ENCODE assay signal across 1 cellular context in the genomic region with DNA sequence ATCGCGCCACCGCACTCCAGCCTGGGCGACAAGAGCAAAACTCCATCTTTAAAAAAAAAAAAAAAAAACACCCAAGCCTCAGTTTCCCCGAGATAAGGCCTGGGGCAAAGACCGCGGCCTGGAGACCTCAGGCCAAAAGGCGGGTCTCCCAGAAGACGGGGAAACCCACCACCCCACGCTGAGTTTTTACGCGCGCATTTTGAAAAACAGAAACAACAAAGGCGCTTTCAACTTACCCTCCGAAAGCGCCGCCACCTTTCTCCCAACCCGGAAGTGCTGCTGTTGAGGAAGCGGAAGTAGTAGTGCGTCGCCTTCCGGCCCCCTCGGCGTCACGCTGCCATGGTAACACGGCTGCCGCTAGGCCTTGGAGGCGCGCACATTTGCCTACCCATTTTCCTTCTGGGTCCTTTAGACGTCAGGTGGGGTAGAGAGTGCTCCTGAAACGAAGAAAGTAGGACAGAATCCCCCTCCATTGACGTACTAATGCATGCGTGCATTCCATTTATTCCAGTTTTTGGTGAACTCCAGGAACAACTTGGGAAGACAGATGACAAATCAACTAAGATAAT.
TF ChIP-seq lines count a peak whose summit lies in the region.

A gene with protein sequence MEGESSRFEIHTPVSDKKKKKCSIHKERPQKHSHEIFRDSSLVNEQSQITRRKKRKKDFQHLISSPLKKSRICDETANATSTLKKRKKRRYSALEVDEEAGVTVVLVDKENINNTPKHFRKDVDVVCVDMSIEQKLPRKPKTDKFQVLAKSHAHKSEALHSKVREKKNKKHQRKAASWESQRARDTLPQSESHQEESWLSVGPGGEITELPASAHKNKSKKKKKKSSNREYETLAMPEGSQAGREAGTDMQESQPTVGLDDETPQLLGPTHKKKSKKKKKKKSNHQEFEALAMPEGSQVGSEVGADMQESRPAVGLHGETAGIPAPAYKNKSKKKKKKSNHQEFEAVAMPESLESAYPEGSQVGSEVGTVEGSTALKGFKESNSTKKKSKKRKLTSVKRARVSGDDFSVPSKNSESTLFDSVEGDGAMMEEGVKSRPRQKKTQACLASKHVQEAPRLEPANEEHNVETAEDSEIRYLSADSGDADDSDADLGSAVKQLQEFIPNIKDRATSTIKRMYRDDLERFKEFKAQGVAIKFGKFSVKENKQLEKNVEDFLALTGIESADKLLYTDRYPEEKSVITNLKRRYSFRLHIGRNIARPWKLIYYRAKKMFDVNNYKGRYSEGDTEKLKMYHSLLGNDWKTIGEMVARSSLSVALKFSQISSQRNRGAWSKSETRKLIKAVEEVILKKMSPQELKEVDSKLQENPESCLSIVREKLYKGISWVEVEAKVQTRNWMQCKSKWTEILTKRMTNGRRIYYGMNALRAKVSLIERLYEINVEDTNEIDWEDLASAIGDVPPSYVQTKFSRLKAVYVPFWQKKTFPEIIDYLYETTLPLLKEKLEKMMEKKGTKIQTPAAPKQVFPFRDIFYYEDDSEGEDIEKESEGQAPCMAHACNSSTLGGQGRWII (minus strand): TSS at position 287 of the 569 bp plus-strand sequence. CDS start 4,019 bp downstream, outside the sequence.

TF ChIP-seq in K562, 482 proteins besides CTCF, POLR2A, EP300 and RAD21 (continued from another document and continues in another):
- TF ChIP-seq, protein P1, sequence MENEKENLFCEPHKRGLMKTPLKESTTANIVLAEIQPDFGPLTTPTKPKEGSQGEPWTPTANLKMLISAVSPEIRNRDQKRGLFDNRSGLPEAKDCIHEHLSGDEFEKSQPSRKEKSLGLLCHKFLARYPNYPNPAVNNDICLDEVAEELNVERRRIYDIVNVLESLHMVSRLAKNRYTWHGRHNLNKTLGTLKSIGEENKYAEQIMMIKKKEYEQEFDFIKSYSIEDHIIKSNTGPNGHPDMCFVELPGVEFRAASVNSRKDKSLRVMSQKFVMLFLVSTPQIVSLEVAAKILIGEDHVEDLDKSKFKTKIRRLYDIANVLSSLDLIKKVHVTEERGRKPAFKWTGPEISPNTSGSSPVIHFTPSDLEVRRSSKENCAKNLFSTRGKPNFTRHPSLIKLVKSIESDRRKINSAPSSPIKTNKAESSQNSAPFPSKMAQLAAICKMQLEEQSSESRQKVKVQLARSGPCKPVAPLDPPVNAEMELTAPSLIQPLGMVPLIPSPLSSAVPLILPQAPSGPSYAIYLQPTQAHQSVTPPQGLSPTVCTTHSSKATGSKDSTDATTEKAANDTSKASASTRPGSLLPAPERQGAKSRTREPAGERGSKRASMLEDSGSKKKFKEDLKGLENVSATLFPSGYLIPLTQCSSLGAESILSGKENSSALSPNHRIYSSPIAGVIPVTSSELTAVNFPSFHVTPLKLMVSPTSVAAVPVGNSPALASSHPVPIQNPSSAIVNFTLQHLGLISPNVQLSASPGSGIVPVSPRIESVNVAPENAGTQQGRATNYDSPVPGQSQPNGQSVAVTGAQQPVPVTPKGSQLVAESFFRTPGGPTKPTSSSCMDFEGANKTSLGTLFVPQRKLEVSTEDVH (IDR thresholded peaks at IDR 0.05; ENCODE audit: low read depth, partially characterized antibody) = peak; percentile 98
- peak; percentile 52; the same call in 1 of the 2 replicates for TF ChIP-seq PKNOX1 (IDR thresholded peaks at IDR 0.05)
- TF ChIP-seq HDAC3 (IDR thresholded peaks at IDR 0.05; ENCODE audit: borderline replicate concordance, partially characterized antibody) = no peak
- no peak; a peak in 1 of 4 replicates for TF ChIP-seq SIX5 (IDR thresholded peaks at IDR 0.05; ENCODE audit: borderline replicate concordance in 1 of 2, insufficient read depth in 1 of 2, low read depth in 1 of 2, low read length in 2 of 2)
- peak; percentile 96 for TF ChIP-seq SAP30 (IDR thresholded peaks at IDR 0.05; ENCODE audit: borderline replicate concordance, insufficient read depth, low read depth, low read length, poor library complexity, severe bottlenecking)
- TF ChIP-seq C11orf30 (IDR thresholded peaks at IDR 0.05; ENCODE audit: low read depth) = peak; percentile 66; the same call in 1 of the 2 replicates
- peak; percentile 84 for TF ChIP-seq TAF1 (IDR thresholded peaks at IDR 0.05; ENCODE audit: control insufficient read depth, extremely low read depth, insufficient read depth, low read length, severe bottlenecking)
- TF ChIP-seq, protein P2, sequence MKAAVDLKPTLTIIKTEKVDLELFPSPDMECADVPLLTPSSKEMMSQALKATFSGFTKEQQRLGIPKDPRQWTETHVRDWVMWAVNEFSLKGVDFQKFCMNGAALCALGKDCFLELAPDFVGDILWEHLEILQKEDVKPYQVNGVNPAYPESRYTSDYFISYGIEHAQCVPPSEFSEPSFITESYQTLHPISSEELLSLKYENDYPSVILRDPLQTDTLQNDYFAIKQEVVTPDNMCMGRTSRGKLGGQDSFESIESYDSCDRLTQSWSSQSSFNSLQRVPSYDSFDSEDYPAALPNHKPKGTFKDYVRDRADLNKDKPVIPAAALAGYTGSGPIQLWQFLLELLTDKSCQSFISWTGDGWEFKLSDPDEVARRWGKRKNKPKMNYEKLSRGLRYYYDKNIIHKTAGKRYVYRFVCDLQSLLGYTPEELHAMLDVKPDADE (conservative IDR thresholded peaks at IDR 0.05; ENCODE audit: control insufficient read depth, low read depth, low read length) = peak; percentile 84
- TF ChIP-seq FOSL1 (tag; conservative IDR thresholded peaks at IDR 0.05) = 0 out of 2 replicates have a peak, but pooled peaks have one; percentile 24
- TF ChIP-seq MTA3 (IDR thresholded peaks at IDR 0.05; ENCODE audit: borderline replicate concordance) = no peak
- TF ChIP-seq NCOA4 (IDR thresholded peaks at IDR 0.05; ENCODE audit: partially characterized antibody) = no peak
- TF ChIP-seq, protein P3, sequence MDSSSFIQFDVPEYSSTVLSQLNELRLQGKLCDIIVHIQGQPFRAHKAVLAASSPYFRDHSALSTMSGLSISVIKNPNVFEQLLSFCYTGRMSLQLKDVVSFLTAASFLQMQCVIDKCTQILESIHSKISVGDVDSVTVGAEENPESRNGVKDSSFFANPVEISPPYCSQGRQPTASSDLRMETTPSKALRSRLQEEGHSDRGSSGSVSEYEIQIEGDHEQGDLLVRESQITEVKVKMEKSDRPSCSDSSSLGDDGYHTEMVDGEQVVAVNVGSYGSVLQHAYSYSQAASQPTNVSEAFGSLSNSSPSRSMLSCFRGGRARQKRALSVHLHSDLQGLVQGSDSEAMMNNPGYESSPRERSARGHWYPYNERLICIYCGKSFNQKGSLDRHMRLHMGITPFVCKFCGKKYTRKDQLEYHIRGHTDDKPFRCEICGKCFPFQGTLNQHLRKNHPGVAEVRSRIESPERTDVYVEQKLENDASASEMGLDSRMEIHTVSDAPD (CRISPR knock-in tag; IDR thresholded peaks at IDR 0.05) = no peak
- peak; percentile 93 for TF ChIP-seq NR2C2 (CRISPR knock-in tag; IDR thresholded peaks at IDR 0.05)
- peak; percentile 98 for TF ChIP-seq NR2C2 (tag; IDR thresholded peaks at IDR 0.05)
- peak; percentile 97 for TF ChIP-seq GABPA (tag; conservative IDR thresholded peaks at IDR 0.05; ENCODE audit: low read depth)
- TF ChIP-seq, protein P4, sequence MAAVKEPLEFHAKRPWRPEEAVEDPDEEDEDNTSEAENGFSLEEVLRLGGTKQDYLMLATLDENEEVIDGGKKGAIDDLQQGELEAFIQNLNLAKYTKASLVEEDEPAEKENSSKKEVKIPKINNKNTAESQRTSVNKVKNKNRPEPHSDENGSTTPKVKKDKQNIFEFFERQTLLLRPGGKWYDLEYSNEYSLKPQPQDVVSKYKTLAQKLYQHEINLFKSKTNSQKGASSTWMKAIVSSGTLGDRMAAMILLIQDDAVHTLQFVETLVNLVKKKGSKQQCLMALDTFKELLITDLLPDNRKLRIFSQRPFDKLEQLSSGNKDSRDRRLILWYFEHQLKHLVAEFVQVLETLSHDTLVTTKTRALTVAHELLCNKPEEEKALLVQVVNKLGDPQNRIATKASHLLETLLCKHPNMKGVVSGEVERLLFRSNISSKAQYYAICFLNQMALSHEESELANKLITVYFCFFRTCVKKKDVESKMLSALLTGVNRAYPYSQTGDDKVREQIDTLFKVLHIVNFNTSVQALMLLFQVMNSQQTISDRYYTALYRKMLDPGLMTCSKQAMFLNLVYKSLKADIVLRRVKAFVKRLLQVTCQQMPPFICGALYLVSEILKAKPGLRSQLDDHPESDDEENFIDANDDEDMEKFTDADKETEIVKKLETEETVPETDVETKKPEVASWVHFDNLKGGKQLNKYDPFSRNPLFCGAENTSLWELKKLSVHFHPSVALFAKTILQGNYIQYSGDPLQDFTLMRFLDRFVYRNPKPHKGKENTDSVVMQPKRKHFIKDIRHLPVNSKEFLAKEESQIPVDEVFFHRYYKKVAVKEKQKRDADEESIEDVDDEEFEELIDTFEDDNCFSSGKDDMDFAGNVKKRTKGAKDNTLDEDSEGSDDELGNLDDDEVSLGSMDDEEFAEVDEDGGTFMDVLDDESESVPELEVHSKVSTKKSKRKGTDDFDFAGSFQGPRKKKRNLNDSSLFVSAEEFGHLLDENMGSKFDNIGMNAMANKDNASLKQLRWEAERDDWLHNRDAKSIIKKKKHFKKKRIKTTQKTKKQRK (IDR thresholded peaks at IDR 0.05; ENCODE audit: borderline replicate concordance, low read depth, low read length) = no peak
- TF ChIP-seq NFRKB (IDR thresholded peaks at IDR 0.05; ENCODE audit: low read depth) = peak; percentile 64
- TF ChIP-seq, protein P5, sequence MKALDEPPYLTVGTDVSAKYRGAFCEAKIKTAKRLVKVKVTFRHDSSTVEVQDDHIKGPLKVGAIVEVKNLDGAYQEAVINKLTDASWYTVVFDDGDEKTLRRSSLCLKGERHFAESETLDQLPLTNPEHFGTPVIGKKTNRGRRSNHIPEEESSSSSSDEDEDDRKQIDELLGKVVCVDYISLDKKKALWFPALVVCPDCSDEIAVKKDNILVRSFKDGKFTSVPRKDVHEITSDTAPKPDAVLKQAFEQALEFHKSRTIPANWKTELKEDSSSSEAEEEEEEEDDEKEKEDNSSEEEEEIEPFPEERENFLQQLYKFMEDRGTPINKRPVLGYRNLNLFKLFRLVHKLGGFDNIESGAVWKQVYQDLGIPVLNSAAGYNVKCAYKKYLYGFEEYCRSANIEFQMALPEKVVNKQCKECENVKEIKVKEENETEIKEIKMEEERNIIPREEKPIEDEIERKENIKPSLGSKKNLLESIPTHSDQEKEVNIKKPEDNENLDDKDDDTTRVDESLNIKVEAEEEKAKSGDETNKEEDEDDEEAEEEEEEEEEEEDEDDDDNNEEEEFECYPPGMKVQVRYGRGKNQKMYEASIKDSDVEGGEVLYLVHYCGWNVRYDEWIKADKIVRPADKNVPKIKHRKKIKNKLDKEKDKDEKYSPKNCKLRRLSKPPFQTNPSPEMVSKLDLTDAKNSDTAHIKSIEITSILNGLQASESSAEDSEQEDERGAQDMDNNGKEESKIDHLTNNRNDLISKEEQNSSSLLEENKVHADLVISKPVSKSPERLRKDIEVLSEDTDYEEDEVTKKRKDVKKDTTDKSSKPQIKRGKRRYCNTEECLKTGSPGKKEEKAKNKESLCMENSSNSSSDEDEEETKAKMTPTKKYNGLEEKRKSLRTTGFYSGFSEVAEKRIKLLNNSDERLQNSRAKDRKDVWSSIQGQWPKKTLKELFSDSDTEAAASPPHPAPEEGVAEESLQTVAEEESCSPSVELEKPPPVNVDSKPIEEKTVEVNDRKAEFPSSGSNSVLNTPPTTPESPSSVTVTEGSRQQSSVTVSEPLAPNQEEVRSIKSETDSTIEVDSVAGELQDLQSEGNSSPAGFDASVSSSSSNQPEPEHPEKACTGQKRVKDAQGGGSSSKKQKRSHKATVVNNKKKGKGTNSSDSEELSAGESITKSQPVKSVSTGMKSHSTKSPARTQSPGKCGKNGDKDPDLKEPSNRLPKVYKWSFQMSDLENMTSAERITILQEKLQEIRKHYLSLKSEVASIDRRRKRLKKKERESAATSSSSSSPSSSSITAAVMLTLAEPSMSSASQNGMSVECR (CRISPR knock-in tag; IDR thresholded peaks at IDR 0.05) = peak; percentile 96
- peak; percentile 40 for TF ChIP-seq RB1 (IDR thresholded peaks at IDR 0.05; ENCODE audit: low read depth)
- no peak for TF ChIP-seq SOX6 (IDR thresholded peaks at IDR 0.05)
